Comparison of ENCODE assay signal across 8 cellular contexts in the genomic region with DNA sequence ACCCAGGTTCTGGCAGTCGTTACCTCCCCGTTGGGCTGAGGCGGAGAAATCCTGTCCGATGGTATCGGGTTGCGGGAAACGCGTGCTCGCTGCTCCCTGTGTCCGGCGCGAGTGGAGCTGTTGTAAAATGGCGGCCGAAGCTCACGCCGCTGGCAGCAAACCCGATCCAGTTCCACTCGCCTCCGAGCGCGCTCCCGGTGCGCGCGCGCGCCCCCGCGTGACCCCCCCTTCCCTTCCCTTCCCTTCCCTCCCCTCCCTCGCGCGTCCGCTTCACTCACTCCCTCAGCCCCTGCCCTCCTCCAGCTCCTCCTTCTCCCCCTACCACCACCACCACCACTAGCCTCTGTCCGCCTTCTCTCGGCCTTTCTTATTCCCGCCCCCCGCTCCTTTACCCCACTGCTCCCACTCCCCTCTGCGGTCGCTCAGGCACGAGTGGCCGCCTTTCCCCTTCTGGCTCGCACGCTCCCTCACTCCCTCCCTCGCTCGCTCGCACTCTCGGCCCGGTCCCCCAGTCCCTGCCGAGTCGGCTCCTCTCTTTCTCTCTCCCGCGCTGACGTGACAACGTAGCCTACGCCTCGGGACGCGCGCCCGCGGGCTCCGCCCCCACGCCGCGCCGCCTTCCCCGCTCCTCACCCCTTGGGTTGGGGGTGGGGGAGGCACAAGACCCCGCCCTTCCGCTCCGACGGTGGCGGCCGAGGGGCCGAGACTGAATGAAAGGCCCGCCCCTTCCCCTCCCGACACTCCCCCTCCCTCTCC. TPM values are rescaled to one million over a fixed set of nuclear protein-coding genes. Genes with fewer than 3 reads are reported as not detected.
DNase-seq lines count a peak whose midpoint lies in the region; ATAC-seq, FAIRE-seq and TF ChIP-seq lines count a peak whose summit lies in the region.

A gene (minus strand): TSS at position 113 of the 756 bp plus-strand sequence. CDS start 1,447 bp downstream, outside the sequence.

- BruUV-seq in mammary epithelial cell (replicated peaks; lab: Mats Ljungman, UMichigan), result no TSS peak

- H3K79me2 ChIP-seq in mammary epithelial cell (ENCODE audit: insufficient read depth, low read length), result peaks cover 49% of the 10 kb centered on the region

- TF ChIP-seq CTCF in WI38 (IDR thresholded peaks at IDR 0.05; ENCODE audit: low read depth, low read length), result no peak
- TF ChIP-seq CTCF in mammary epithelial cell (conservative IDR thresholded peaks at IDR 0.05 in 1 of 2, IDR thresholded peaks at IDR 0.05 in 1 of 2; ENCODE audit: extremely low read depth in 1 of 2, insufficient read depth in 1 of 2, low read depth in 1 of 2, low read length in 2 of 2), result no peak

- H2AFZ ChIP-seq in mammary epithelial cell (ENCODE audit: low read depth, low read length), result peak within 1 kb of the TSS; percentile 90

- peak; percentile 70 for ATAC-seq in HG03175 (IDR thresholded peaks at IDR 0.05; ENCODE audit: unreplicated experiment)

- peak within 1 kb of the TSS; percentile 99 for H3K27ac ChIP-seq in mammary epithelial cell (ENCODE audit: insufficient read depth, low read depth, low read length)
- H3K27ac ChIP-seq in small intestine (ENCODE audit: low read depth in 1 of 2, low read length in 1 of 2), result peak within 1 kb of the TSS; percentile 100

- peaks cover 21% of the 10 kb centered on the region for H3K36me3 ChIP-seq in mammary epithelial cell (ENCODE audit: insufficient read depth, low read length)
- peaks cover 0 to 4% of the 10 kb centered on the region in 2 donors for H3K36me3 ChIP-seq in small intestine (ENCODE audit: control insufficient read depth in 2 of 2, insufficient read depth in 2 of 2, low read length in 2 of 2)

- in situ Hi-C loops in GM18951 (cut with MboI; ENCODE audit: low sequenced_read_pairs, unreplicated experiment) (no loop called here), mammary epithelial cell (cut with MboI; ENCODE audit: low sequenced_read_pairs in 2 of 2) (loop anchor here in 1 of 2 donors (5.0 kb wide), 1 partner anchor 34 kb away; no protein-coding TSS in a partner anchor)

- no peak for FAIRE-seq in small intestine (lab: Jason Lieb, UNC)

- peak within 1 kb of the TSS; percentile 98 for H3K9ac ChIP-seq in mammary epithelial cell (ENCODE audit: insufficient read depth, low read length)

- dilution Hi-C loops in mammary epithelial cell (cut with HindIII; ENCODE audit: low sequenced_read_pairs), result loop anchor here (5.0 to 10.0 kb wide), 3 partner anchors 34 to 238 kb away; no protein-coding TSS in a partner anchor

- peak; percentile 83 for TF ChIP-seq POLR2A in GM18951 (IDR thresholded peaks at IDR 0.05; ENCODE audit: extremely low read depth, insufficient read depth, insufficient read length)

- DNase-seq in AG08395 (ENCODE audit: low spot score) (peak; percentile 93), NCI-H2227 treated with DMSO at 0.1 percent for 48 hours (lab: John Stamatoyannopoulos, UW) (peak; percentile 88), mammary epithelial cell (peak; percentile 99), iPS-NIHi11 (ENCODE audit: low spot score) (peak; percentile 80), small intestine (peak; percentile 99)

- H4K20me1 ChIP-seq in mammary epithelial cell (ENCODE audit: insufficient read depth, low read length), result peaks cover 3% of the 10 kb centered on the region

- CTCF ChIA-PET in mammary epithelial cell (lab: Charles Lee; ENCODE audit: low non-redundant PET), result interaction anchor here (0.7 kb wide), 1 partner anchor 21 kb away, joined by 29 read pairs; no protein-coding TSS in a partner anchor

- WGBS in mammary epithelial cell (ENCODE audit: low coverage, missing lambda C conversion rate), result no CpG with 5 or more reads among the region's 76 CpGs
- WGBS in small intestine, 3 donors, result 1% methylated on average over 62 to 76 of the region's 76 CpGs

- H3K4me3 ChIP-seq in WI38 (ENCODE audit: low read depth, low read length) (peak within 1 kb of the TSS; percentile 99), mammary epithelial cell (replicated peaks in 1 of 3; ENCODE audit: insufficient read depth in 1 of 3, low read depth in 2 of 3, low read length in 3 of 3) (peak within 1 kb of the TSS; percentile 92 to 99 (median 99)), small intestine (ENCODE audit: low read depth in 1 of 2, low read length in 2 of 2) (peak within 1 kb of the TSS; percentile 99)

- intact Hi-C loops in mammary epithelial cell (cut with micrococcal nuclease), result loop anchor here (1.0 to 5.0 kb wide), 4 partner anchors 18 to 176 kb away; no protein-coding TSS in a partner anchor

- H3K4me1 ChIP-seq in mammary epithelial cell (ENCODE audit: insufficient read depth, low read length) (peaks cover 23% of the 10 kb centered on the region), small intestine (ENCODE audit: control insufficient read depth in 2 of 2, insufficient read depth in 1 of 2, low read depth in 1 of 2, low read length in 1 of 2) (peaks cover 0 to 8% of the 10 kb centered on the region in 2 donors)

- H3K9me3 ChIP-seq in mammary epithelial cell (replicated peaks; ENCODE audit: insufficient read depth, low read length) (no peaks in the 10 kb centered on the region), small intestine (ENCODE audit: control insufficient read depth, low read depth) (no peaks in the 10 kb centered on the region)

- no peaks in the 10 kb centered on the region for H3K27me3 ChIP-seq in mammary epithelial cell (ENCODE audit: insufficient read depth, low read length)
- no peaks in the 10 kb centered on the region for H3K27me3 ChIP-seq in small intestine (ENCODE audit: control insufficient read depth in 2 of 2, insufficient read depth in 2 of 2, low read length in 2 of 2)

- H3K4me2 ChIP-seq in mammary epithelial cell (ENCODE audit: insufficient read depth, low read depth, low read length), result peak within 1 kb of the TSS; percentile 84

RNA-seq across cellular contexts. Expression of the gene that starts here (rescaled TPM):
- 100 to 1,000 TPM in 1 of 2 donors, 10 to 100 TPM in 1; 47.8 to 132 TPM for total RNA-seq in mammary epithelial cell
- polyA plus RNA-seq in mammary epithelial cell (16.5 TPM), small intestine (10 to 100 TPM; 23.0 to 55.5 (median 27.3) TPM)
- 64.8 TPM for polyA minus RNA-seq in mammary epithelial cell

Comparison
In these comparisons a context has a peak if more than half of its experiments do, and no peak if none do; other contexts are left out.
1. Peak in every context shown above with its lines: DNase-seq, ATAC-seq, H3K4me3 ChIP-seq and H3K27ac ChIP-seq.